In the genomic region with DNA sequence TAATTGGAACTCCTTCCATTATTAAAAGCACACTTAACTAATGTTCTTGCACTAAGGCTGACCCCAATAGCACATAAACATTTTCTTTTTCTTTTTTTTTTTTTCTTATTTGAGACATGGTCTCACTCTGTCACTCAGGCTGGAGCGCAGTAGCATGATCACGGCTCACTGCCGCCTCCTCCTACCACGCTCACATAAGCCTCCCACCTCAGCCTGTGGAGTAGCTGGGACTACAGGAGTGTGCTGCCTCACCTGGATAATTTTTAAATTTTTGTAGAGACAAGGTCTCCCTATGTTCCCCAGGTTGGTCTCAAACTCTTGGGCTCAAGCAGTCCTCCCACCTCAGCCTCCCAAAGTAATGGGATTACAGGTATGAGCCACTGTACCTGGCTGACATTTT, we compare ENCODE assay signal across 1 cellular context.
TF ChIP-seq lines count a peak whose summit lies in the region.

No MANE protein-coding gene starts in this region.

TF ChIP-seq in WTC11, 78 proteins besides CTCF, POLR2A, EP300 and RAD21 (continued from another document):
- TF ChIP-seq, protein P1, sequence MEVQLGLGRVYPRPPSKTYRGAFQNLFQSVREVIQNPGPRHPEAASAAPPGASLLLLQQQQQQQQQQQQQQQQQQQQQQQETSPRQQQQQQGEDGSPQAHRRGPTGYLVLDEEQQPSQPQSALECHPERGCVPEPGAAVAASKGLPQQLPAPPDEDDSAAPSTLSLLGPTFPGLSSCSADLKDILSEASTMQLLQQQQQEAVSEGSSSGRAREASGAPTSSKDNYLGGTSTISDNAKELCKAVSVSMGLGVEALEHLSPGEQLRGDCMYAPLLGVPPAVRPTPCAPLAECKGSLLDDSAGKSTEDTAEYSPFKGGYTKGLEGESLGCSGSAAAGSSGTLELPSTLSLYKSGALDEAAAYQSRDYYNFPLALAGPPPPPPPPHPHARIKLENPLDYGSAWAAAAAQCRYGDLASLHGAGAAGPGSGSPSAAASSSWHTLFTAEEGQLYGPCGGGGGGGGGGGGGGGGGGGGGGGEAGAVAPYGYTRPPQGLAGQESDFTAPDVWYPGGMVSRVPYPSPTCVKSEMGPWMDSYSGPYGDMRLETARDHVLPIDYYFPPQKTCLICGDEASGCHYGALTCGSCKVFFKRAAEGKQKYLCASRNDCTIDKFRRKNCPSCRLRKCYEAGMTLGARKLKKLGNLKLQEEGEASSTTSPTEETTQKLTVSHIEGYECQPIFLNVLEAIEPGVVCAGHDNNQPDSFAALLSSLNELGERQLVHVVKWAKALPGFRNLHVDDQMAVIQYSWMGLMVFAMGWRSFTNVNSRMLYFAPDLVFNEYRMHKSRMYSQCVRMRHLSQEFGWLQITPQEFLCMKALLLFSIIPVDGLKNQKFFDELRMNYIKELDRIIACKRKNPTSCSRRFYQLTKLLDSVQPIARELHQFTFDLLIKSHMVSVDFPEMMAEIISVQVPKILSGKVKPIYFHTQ (CRISPR knock-in tag; IDR thresholded peaks at IDR 0.05): no peak
- TF ChIP-seq, protein P2, sequence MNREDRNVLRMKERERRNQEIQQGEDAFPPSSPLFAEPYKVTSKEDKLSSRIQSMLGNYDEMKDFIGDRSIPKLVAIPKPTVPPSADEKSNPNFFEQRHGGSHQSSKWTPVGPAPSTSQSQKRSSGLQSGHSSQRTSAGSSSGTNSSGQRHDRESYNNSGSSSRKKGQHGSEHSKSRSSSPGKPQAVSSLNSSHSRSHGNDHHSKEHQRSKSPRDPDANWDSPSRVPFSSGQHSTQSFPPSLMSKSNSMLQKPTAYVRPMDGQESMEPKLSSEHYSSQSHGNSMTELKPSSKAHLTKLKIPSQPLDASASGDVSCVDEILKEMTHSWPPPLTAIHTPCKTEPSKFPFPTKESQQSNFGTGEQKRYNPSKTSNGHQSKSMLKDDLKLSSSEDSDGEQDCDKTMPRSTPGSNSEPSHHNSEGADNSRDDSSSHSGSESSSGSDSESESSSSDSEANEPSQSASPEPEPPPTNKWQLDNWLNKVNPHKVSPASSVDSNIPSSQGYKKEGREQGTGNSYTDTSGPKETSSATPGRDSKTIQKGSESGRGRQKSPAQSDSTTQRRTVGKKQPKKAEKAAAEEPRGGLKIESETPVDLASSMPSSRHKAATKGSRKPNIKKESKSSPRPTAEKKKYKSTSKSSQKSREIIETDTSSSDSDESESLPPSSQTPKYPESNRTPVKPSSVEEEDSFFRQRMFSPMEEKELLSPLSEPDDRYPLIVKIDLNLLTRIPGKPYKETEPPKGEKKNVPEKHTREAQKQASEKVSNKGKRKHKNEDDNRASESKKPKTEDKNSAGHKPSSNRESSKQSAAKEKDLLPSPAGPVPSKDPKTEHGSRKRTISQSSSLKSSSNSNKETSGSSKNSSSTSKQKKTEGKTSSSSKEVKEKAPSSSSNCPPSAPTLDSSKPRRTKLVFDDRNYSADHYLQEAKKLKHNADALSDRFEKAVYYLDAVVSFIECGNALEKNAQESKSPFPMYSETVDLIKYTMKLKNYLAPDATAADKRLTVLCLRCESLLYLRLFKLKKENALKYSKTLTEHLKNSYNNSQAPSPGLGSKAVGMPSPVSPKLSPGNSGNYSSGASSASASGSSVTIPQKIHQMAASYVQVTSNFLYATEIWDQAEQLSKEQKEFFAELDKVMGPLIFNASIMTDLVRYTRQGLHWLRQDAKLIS (CRISPR knock-in tag; IDR thresholded peaks at IDR 0.05; ENCODE audit: borderline replicate concordance): no peak
- TF ChIP-seq JAZF1 (CRISPR knock-in tag; IDR thresholded peaks at IDR 0.05): no peak
- TF ChIP-seq ZNF219 (CRISPR knock-in tag; IDR thresholded peaks at IDR 0.05; ENCODE audit: borderline replicate concordance): no peak
- no peak for TF ChIP-seq ESRRA (CRISPR knock-in tag; IDR thresholded peaks at IDR 0.05; ENCODE audit: borderline replicate concordance)
- TF ChIP-seq, protein P3, sequence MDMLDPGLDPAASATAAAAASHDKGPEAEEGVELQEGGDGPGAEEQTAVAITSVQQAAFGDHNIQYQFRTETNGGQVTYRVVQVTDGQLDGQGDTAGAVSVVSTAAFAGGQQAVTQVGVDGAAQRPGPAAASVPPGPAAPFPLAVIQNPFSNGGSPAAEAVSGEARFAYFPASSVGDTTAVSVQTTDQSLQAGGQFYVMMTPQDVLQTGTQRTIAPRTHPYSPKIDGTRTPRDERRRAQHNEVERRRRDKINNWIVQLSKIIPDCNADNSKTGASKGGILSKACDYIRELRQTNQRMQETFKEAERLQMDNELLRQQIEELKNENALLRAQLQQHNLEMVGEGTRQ (CRISPR knock-in tag; IDR thresholded peaks at IDR 0.05): no peak
- TF ChIP-seq, protein P4, sequence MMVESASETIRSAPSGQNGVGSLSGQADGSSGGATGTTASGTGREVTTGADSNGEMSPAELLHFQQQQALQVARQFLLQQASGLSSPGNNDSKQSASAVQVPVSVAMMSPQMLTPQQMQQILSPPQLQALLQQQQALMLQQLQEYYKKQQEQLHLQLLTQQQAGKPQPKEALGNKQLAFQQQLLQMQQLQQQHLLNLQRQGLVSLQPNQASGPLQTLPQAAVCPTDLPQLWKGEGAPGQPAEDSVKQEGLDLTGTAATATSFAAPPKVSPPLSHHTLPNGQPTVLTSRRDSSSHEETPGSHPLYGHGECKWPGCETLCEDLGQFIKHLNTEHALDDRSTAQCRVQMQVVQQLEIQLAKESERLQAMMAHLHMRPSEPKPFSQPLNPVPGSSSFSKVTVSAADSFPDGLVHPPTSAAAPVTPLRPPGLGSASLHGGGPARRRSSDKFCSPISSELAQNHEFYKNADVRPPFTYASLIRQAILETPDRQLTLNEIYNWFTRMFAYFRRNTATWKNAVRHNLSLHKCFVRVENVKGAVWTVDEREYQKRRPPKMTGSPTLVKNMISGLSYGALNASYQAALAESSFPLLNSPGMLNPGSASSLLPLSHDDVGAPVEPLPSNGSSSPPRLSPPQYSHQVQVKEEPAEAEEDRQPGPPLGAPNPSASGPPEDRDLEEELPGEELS (CRISPR knock-in tag; IDR thresholded peaks at IDR 0.05): no peak
- no peak for TF ChIP-seq RORB (CRISPR knock-in tag; IDR thresholded peaks at IDR 0.05)
- TF ChIP-seq IRF2 (CRISPR knock-in tag; IDR thresholded peaks at IDR 0.05; ENCODE audit: borderline replicate concordance, low read depth): no peak
- no peak for TF ChIP-seq TEAD1 (CRISPR knock-in tag; IDR thresholded peaks at IDR 0.05)
- TF ChIP-seq HMGA2 (CRISPR knock-in tag; IDR thresholded peaks at IDR 0.05): no peak
- no peak for TF ChIP-seq RELA (CRISPR knock-in tag; IDR thresholded peaks at IDR 0.05; ENCODE audit: borderline replicate concordance)
- no peak for TF ChIP-seq PRRX2 (CRISPR knock-in tag; IDR thresholded peaks at IDR 0.05)
TF ChIP-seq in WTC11: peak in this region for 0.
